1 cellular context compared by ENCODE assay signal in genomic region chr11:116742104-116742503, GRCh38.
TF ChIP-seq lines count a peak whose summit lies in the region.

No MANE protein-coding gene starts in this region.

TF ChIP-seq in WTC11, 78 proteins besides CTCF, POLR2A, EP300 and RAD21 (continued from another document):
- TF ChIP-seq ZNF281 (CRISPR knock-in tag; IDR thresholded peaks at IDR 0.05) (no peak), ZNF121 (CRISPR knock-in tag; IDR thresholded peaks at IDR 0.05) (no peak), ZNF416 (CRISPR knock-in tag; IDR thresholded peaks at IDR 0.05) (no peak)
TF ChIP-seq in WTC11: peak in this region for 0.
